ENCODE assay signal across 16 cellular contexts in the genomic region with DNA sequence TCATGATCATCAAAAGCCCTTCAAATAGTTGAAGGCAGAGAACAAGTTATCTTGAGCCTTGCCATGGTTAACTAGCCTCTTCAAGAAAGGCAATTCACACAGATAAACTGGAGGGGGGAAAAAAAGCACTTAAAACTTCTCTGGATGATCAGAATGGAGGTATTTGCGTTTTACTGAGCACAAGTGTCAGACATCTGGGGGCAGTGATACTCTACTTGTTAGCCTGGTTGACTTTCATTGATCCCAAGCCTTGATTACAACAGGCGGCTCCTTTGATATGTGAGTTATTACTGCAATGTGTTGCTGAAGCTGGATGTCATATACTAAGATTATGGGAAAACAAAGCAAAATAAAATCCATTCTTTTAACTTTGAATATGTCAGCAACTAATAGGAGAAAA.
DNase-seq lines count a peak whose midpoint lies in the region; ATAC-seq and TF ChIP-seq lines count a peak whose summit lies in the region.
"Had no signal": no experiment of that assay in that cellular context is flagged by ENCODE, and none has a peak within 500 bp of the region (broad histone marks: within the 10 kb centered on the region; RNA-seq: fewer than 3 reads in every experiment).

No MANE protein-coding gene starts in this region.

- H3K27ac ChIP-seq in right lobe of liver (no peak overlapping the region), right atrium auricular region (no peak overlapping the region)
- H3K27ac ChIP-seq: BLaER1 treated with 17β-estradiol and CSF1 and Interleukin-3, amounts not matched to agents 10 nM and 100 nM; GM23248; HL-60 had no signal

- no peak overlapping the region for H3K4me3 Mint-ChIP-seq in effector memory CD8-positive, alpha-beta T cell
- H3K4me3 Mint-ChIP-seq: B cell; CD8-positive, alpha-beta T cell had no signal

- DNase-seq in OCI-M1 (lab: John Stamatoyannopoulos, UW), result peak; percentile 43
- no peak for DNase-seq in left colon
- no peak for DNase-seq in right lobe of liver
- no peak for DNase-seq in right atrium auricular region (ENCODE audit: low spot score)
- no peak for DNase-seq in effector memory CD8-positive, alpha-beta T cell
- DNase-seq: Calu3; CD8-positive, alpha-beta T cell; DMS79 treated with DMSO at 0.1 percent for 48 hours; GF-D8; GM23248; IMR-90 had no signal

- no peak overlapping the region for H3K27ac Mint-ChIP-seq in effector memory CD8-positive, alpha-beta T cell
- H3K27ac Mint-ChIP-seq: B cell; CD8-positive, alpha-beta T cell had no signal

- H3K27me3 Mint-ChIP-seq in effector memory CD8-positive, alpha-beta T cell, result peaks cover under 1 to 5% of the 10 kb centered on the region in 2 donors

- H3K36me3 ChIP-seq in right lobe of liver, result no peaks in the 10 kb centered on the region
- H3K36me3 ChIP-seq in right atrium auricular region, result no peaks in the 10 kb centered on the region
- H3K36me3 ChIP-seq: BLaER1 treated with 17β-estradiol and CSF1 and Interleukin-3, amounts not matched to agents 10 nM and 100 nM; HAP-1 had no signal

- TF ChIP-seq CTCF in right lobe of liver (IDR thresholded peaks at IDR 0.05) (peak; percentile 12 to 24 (median 20)), right atrium auricular region (IDR thresholded peaks at IDR 0.05) (no peak)

- H3K4me3 ChIP-seq in right lobe of liver (no peak overlapping the region), right atrium auricular region (no peak overlapping the region)
- H3K4me3 ChIP-seq: BLaER1 treated with 17β-estradiol and CSF1 and Interleukin-3, amounts not matched to agents 10 nM and 100 nM; GM23248; HAP-1 had no signal

- no peaks in the 10 kb centered on the region for H3K9me3 Mint-ChIP-seq in effector memory CD8-positive, alpha-beta T cell
- H3K9me3 Mint-ChIP-seq: CD8-positive, alpha-beta T cell had no signal

- H3K27me3 ChIP-seq in right lobe of liver, result no peaks in the 10 kb centered on the region
- no peaks in the 10 kb centered on the region for H3K27me3 ChIP-seq in right atrium auricular region
- H3K27me3 ChIP-seq: BLaER1 treated with 17β-estradiol and CSF1 and Interleukin-3, amounts not matched to agents 10 nM and 100 nM had no signal

- TF ChIP-seq POLR2A in right lobe of liver (IDR thresholded peaks at IDR 0.05), result no peak

- no peaks in the 10 kb centered on the region for H3K36me3 Mint-ChIP-seq in effector memory CD8-positive, alpha-beta T cell (ENCODE audit: insufficient read depth)
- H3K36me3 Mint-ChIP-seq: CD8-positive, alpha-beta T cell had no signal

- intact Hi-C loops in left colon (cut with DNase I, micrococcal nuclease) (no loop called here), right lobe of liver (cut with DNase I) (no loop called here)

- H3K4me1 Mint-ChIP-seq in effector memory CD8-positive, alpha-beta T cell (ENCODE audit: low read depth in 2 of 2), result no peaks in the 10 kb centered on the region
- H3K4me1 Mint-ChIP-seq: B cell had no signal

- H3K4me1 ChIP-seq in right lobe of liver (no peaks in the 10 kb centered on the region), right atrium auricular region (no peaks in the 10 kb centered on the region)
- H3K4me1 ChIP-seq: BLaER1 treated with 17β-estradiol and CSF1 and Interleukin-3, amounts not matched to agents 10 nM and 100 nM; HAP-1 had no signal

- 24% methylated on average over 2 of the region's 2 CpGs for WGBS in right lobe of liver (ENCODE audit: insufficient coverage, low coverage, low lambda C conversion rate, missing lambda C conversion rate)

- H3K9me3 ChIP-seq in right lobe of liver, result no peaks in the 10 kb centered on the region
- no peaks in the 10 kb centered on the region for H3K9me3 ChIP-seq in right atrium auricular region
- H3K9me3 ChIP-seq: BLaER1 treated with 17β-estradiol and CSF1 and Interleukin-3, amounts not matched to agents 10 nM and 100 nM; HAP-1 had no signal

- peak; percentile 36 for ATAC-seq in left colon
- peak in 3 of 4 donors; percentile 53 to 61 (median 56) for ATAC-seq in right lobe of liver
- ATAC-seq in GM21390 (IDR thresholded peaks at IDR 0.05; ENCODE audit: unreplicated experiment), result no peak
- ATAC-seq in effector memory CD8-positive, alpha-beta T cell (replicated peaks), result no peak
- ATAC-seq: CD8-positive, alpha-beta T cell had no signal

Comparison
In these comparisons a context has a peak if more than half of its experiments do, and no peak if none do; other contexts are left out.
1. ATAC-seq: peak in left colon (single experiment) and right lobe of liver (3 of 4); none in GM21390 (single experiment) and effector memory CD8-positive, alpha-beta T cell (single experiment).
2. CTCF ChIP-seq: peak in right lobe of liver (4 of 4); none in right atrium auricular region (0 of 2).